Comparison of ENCODE assay signal across 11 cellular contexts in the genomic region with DNA sequence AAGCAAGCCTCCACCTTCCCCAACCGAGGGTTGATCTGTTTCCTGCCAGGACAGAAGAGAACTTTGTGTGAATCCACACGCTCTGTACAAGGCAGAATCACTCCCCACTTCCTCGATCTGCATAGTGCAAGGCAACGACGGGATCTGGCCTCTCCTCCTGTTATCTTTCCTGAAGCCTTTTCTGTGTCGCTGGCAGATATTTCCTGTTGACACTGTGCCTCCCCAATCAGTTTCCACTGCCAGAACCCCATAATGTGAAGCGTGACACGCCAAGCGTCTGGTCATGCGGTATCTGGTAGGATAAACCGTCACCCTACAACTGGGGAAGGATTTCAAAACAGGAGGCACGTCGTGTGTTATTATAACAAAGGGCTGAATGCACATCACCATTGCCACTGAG. TPM values are rescaled to one million over a fixed set of nuclear protein-coding genes. Genes with fewer than 3 reads are reported as not detected.
DNase-seq lines count a peak whose midpoint lies in the region; ATAC-seq and TF ChIP-seq lines count a peak whose summit lies in the region.
"Had no signal": no experiment of that assay in that cellular context is flagged by ENCODE, and none has a peak within 500 bp of the region (broad histone marks: within the 10 kb centered on the region; RNA-seq: fewer than 3 reads in every experiment).

No MANE protein-coding gene starts in this region.

- H3K36me3 ChIP-seq in adipocyte (ENCODE audit: control insufficient read depth, insufficient read depth, low read length, severe bottlenecking) (no peaks in the 10 kb centered on the region), cardiac muscle cell (no peaks in the 10 kb centered on the region), MG63 (peaks cover 2% of the 10 kb centered on the region; the same call in 1 of the 2 replicates)
- H3K36me3 ChIP-seq: ovary had no signal

- H3K9me3 ChIP-seq in adipocyte (ENCODE audit: control insufficient read depth, low read length) (no peaks in the 10 kb centered on the region), cardiac muscle cell (ENCODE audit: low read depth) (no peaks in the 10 kb centered on the region), MG63 (no peaks in the 10 kb centered on the region)
- H3K9me3 ChIP-seq: ovary had no signal

- peak overlapping the region; percentile 11 for H3K4me3 ChIP-seq in adipocyte (ENCODE audit: low read length)
- H3K4me3 ChIP-seq in cardiac muscle cell = no peak overlapping the region
- H3K4me3 ChIP-seq in MG63 = no peak overlapping the region
- H3K4me3 ChIP-seq: ovary had no signal

- DNase-seq in AML-193 (lab: John Stamatoyannopoulos, UW) (peak; percentile 21 to 41), adipocyte (ENCODE audit: low read depth) (no peak), cardiac muscle cell (ENCODE audit: low read depth in 1 of 2, low spot score in 1 of 2) (peak; percentile 45 to 69), MG63 (no peak)
- DNase-seq in activated CD4-positive, alpha-beta T cell treated with anti-CD3 and anti-CD28 coated beads, Interleukin-2, amount 50 U/mL, for 1 hour = no peak
- DNase-seq in activated CD4-positive, alpha-beta T cell treated with anti-CD3 and anti-CD28 coated beads, Interleukin-2, amount 10 ng/mL, durations not matched to agents 24 days and 14 days = no peak
- DNase-seq: activated B cell treated with CpG ODN at 0.5 μM for 24 hours; activated naive CD4-positive, alpha-beta T cell treated with anti-CD3 and anti-CD28 coated beads, Interleukin-2, amount 10 ng/mL, durations not matched to agents 7 days and 5 days; ovary had no signal

- ATAC-seq in HG02938 (IDR thresholded peaks at IDR 0.05; ENCODE audit: unreplicated experiment) = no peak

- intact Hi-C loops in activated CD4-positive, alpha-beta T cell treated with anti-CD3 and anti-CD28 coated beads, Interleukin-2, amount 10 ng/mL, durations not matched to agents 24 days and 14 days (cut with micrococcal nuclease) = no loop called here

- peak overlapping the region; percentile 62 for H3K27ac ChIP-seq in cardiac muscle cell
- H3K27ac ChIP-seq: ovary had no signal

- H3K27me3 ChIP-seq in adipocyte (replicated peaks; ENCODE audit: control insufficient read depth, insufficient read depth, low read length) (no peaks in the 10 kb centered on the region), cardiac muscle cell (no peaks in the 10 kb centered on the region), MG63 (no peaks in the 10 kb centered on the region)
- H3K27me3 ChIP-seq: ovary had no signal

- no peak for TF ChIP-seq CTCF in cardiac muscle cell (IDR thresholded peaks at IDR 0.05; ENCODE audit: low read depth, low read length)
- TF ChIP-seq CTCF in nephron (IDR thresholded peaks at IDR 0.05; ENCODE audit: unreplicated experiment in 3 of 3) = no peak

- peaks cover 67% of the 10 kb centered on the region for H3K4me1 Mint-ChIP-seq in nephron
- H3K4me1 Mint-ChIP-seq in activated CD4-positive, alpha-beta T cell treated with anti-CD3 and anti-CD28 coated beads, Interleukin-2, amount 10 ng/mL, durations not matched to agents 24 days and 14 days = peaks cover 2% of the 10 kb centered on the region
- H3K4me1 Mint-ChIP-seq: activated B cell treated with CpG ODN at 0.5 μM for 24 hours had no signal

- no peaks in the 10 kb centered on the region for H3K9me3 Mint-ChIP-seq in nephron
- H3K9me3 Mint-ChIP-seq in activated CD4-positive, alpha-beta T cell treated with anti-CD3 and anti-CD28 coated beads, Interleukin-2, amount 10 ng/mL, durations not matched to agents 24 days and 14 days = no peaks in the 10 kb centered on the region
- H3K9me3 Mint-ChIP-seq: activated B cell treated with CpG ODN at 0.5 μM for 24 hours; activated naive CD4-positive, alpha-beta T cell treated with anti-CD3 and anti-CD28 coated beads, Interleukin-2, amount 10 ng/mL, durations not matched to agents 7 days and 5 days had no signal

- peaks cover 3% of the 10 kb centered on the region for H3K27me3 Mint-ChIP-seq in nephron (ENCODE audit: low read depth)
- no peaks in the 10 kb centered on the region for H3K27me3 Mint-ChIP-seq in activated CD4-positive, alpha-beta T cell treated with anti-CD3 and anti-CD28 coated beads, Interleukin-2, amount 10 ng/mL, durations not matched to agents 24 days and 14 days
- H3K27me3 Mint-ChIP-seq: activated naive CD4-positive, alpha-beta T cell treated with anti-CD3 and anti-CD28 coated beads, Interleukin-2, amount 10 ng/mL, durations not matched to agents 7 days and 5 days had no signal

- H3K27ac Mint-ChIP-seq in nephron = peak overlapping the region; percentile 75 to 96 (median 78)
- no peak overlapping the region for H3K27ac Mint-ChIP-seq in activated CD4-positive, alpha-beta T cell treated with anti-CD3 and anti-CD28 coated beads, Interleukin-2, amount 10 ng/mL, durations not matched to agents 24 days and 14 days
- H3K27ac Mint-ChIP-seq: activated B cell treated with CpG ODN at 0.5 μM for 24 hours; activated naive CD4-positive, alpha-beta T cell treated with anti-CD3 and anti-CD28 coated beads, Interleukin-2, amount 10 ng/mL, durations not matched to agents 7 days and 5 days had no signal

- H3K4me1 ChIP-seq in adipocyte (ENCODE audit: control insufficient read depth, insufficient read depth, low read length) (peaks cover 13% of the 10 kb centered on the region), cardiac muscle cell (ENCODE audit: low read depth) (peaks cover 47% of the 10 kb centered on the region)

- H3K9ac ChIP-seq in adipocyte (ENCODE audit: low read length) = peak overlapping the region; percentile 22

- peak overlapping the region in 1 of 3 experiments; percentile 37 for H3K4me3 Mint-ChIP-seq in nephron
- no peak overlapping the region for H3K4me3 Mint-ChIP-seq in activated CD4-positive, alpha-beta T cell treated with anti-CD3 and anti-CD28 coated beads, Interleukin-2, amount 10 ng/mL, durations not matched to agents 24 days and 14 days
- H3K4me3 Mint-ChIP-seq: activated B cell treated with CpG ODN at 0.5 μM for 24 hours; activated naive CD4-positive, alpha-beta T cell treated with anti-CD3 and anti-CD28 coated beads, Interleukin-2, amount 10 ng/mL, durations not matched to agents 7 days and 5 days had no signal

- H3K36me3 Mint-ChIP-seq in nephron (ENCODE audit: low read depth) = peaks cover 11% of the 10 kb centered on the region
- H3K36me3 Mint-ChIP-seq in activated CD4-positive, alpha-beta T cell treated with anti-CD3 and anti-CD28 coated beads, Interleukin-2, amount 10 ng/mL, durations not matched to agents 24 days and 14 days (ENCODE audit: low read depth) = no peaks in the 10 kb centered on the region
- H3K36me3 Mint-ChIP-seq: activated naive CD4-positive, alpha-beta T cell treated with anti-CD3 and anti-CD28 coated beads, Interleukin-2, amount 10 ng/mL, durations not matched to agents 7 days and 5 days had no signal

RNA-seq across cellular contexts. Expression of a gene that starts 57.2 kb away (rescaled TPM):
- total RNA-seq in cardiac muscle cell = 32.2 and 41.5 TPM in 2 replicates
- 38.9 and 52.1 TPM in 2 replicates for polyA plus RNA-seq in cardiac muscle cell
- total RNA-seq in MG63 (2014; rRNA removed; shearing (Covaris generic); ENCODE audit: low replicate concordance) = 26.2 and 27.3 TPM in 2 replicates
- total RNA-seq in activated CD4-positive, alpha-beta T cell treated with anti-CD3 and anti-CD28 coated beads, Interleukin-2, amount 10 ng/mL, durations not matched to agents 24 days and 14 days = 1.7 TPM in 2 replicates
- total RNA-seq: activated B cell treated with CpG ODN at 0.5 μM for 24 hours had no signal

Comparison
In these comparisons a context has a peak if more than half of its experiments do, and no peak if none do; other contexts are left out.
1. DNase-seq: peak in AML-193 (2 of 2) and cardiac muscle cell (2 of 2); none in adipocyte (single experiment), activated CD4-positive, alpha-beta T cell treated with anti-CD3 and anti-CD28 coated beads, Interleukin-2, amount 50 U/mL, for 1 hour (single experiment), MG63 (single experiment) and activated CD4-positive, alpha-beta T cell treated with anti-CD3 and anti-CD28 coated beads, Interleukin-2, amount 10 ng/mL, durations not matched to agents 24 days and 14 days (single experiment).
2. RNA of a gene that starts 57.2 kb away (total RNA-seq): 32.2 to 41.5 TPM in cardiac muscle cell and 26.2 to 27.3 TPM in MG63; 1.7 TPM in activated CD4-positive, alpha-beta T cell treated with anti-CD3 and anti-CD28 coated beads, Interleukin-2, amount 10 ng/mL, durations not matched to agents 24 days and 14 days; every median in the first group is over 10 times any median in the second.